1 cellular context compared by ENCODE assay signal in the genomic region with DNA sequence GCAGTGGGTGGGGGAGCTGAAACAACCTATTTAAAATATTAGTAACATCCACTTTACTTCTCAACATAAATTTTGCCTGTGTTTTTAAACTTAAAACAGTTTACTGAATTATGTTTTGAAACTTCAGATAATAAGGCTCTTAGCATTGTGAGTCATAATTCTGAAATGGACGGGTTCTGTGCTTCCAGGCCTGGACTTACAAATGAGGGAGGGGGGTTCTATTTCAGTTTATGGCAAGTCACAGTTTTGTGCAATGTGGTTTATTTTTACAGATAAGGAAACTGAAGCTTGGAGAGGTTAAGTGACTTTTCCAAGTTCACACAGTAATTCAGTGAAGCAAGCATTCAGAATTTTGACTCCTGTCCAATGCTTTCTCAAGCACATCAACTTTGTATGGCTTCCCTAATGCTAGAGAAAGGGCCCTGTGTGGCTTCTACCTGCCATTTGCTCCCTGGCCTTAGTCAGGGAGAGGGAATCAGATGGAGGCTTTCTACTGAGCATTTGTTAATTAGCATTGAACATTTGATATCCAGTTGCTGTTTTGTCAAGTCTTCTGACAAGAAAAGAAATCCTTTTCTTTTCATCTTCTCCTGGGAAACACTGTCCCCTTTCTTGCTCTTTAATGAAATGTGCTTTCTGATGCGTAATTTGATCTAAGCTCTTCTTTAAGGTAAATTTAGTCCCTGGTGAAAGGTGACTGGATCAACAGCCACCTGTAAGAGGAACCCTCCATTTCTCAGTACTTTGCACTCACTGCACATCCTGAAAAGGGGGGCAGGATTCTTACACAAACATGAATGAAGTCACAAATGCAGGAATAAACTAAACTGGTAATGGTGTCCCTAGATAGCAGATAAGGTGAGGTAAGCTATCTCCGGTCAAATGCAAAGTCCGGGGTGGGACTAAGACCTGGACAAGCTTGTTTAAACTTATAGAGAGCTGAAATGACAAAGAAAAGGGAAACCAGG.
TF ChIP-seq lines count a peak whose summit lies in the region.

No MANE protein-coding gene starts in this region.

TF ChIP-seq in H1, 55 proteins besides CTCF, POLR2A, EP300 and RAD21:
- TF ChIP-seq ATF3 (IDR thresholded peaks at IDR 0.05; ENCODE audit: insufficient read depth, low read depth, low read length), result no peak
- TF ChIP-seq CBX8 (IDR thresholded peaks at IDR 0.05; ENCODE audit: borderline replicate concordance, low read depth, low read length), result no peak
- no peak for TF ChIP-seq NANOG (IDR thresholded peaks at IDR 0.05; ENCODE audit: insufficient read depth, low read depth, low read length, poor library complexity, severe bottlenecking)
- TF ChIP-seq CBX5 (IDR thresholded peaks at IDR 0.05; ENCODE audit: low read depth, low read length), result no peak
- no peak for TF ChIP-seq GTF2F1 (IDR thresholded peaks at IDR 0.05; ENCODE audit: borderline replicate concordance, low read depth, low read length)
- TF ChIP-seq SIRT6 (IDR thresholded peaks at IDR 0.05; ENCODE audit: low read length), result no peak
- TF ChIP-seq POLR2AphosphoS5 (IDR thresholded peaks at IDR 0.05; ENCODE audit: low read depth, low read length), result no peak
- TF ChIP-seq MAFK (IDR thresholded peaks at IDR 0.05; ENCODE audit: low read depth, low read length), result no peak
- TF ChIP-seq POU5F1 (IDR thresholded peaks at IDR 0.05; ENCODE audit: low read depth, low read length), result no peak
- no peak for TF ChIP-seq BRCA1 (IDR thresholded peaks at IDR 0.05; ENCODE audit: low read depth, low read length)
- TF ChIP-seq RNF2 (IDR thresholded peaks at IDR 0.05; ENCODE audit: borderline replicate concordance, low read depth, low read length, missing control alignments, poor library complexity, severe bottlenecking), result no peak
